Comparison of ENCODE assay signal across 12 cellular contexts in genomic region chr13:29754486-29754806, GRCh38.
DNase-seq lines count a peak whose midpoint lies in the region; ATAC-seq and TF ChIP-seq lines count a peak whose summit lies in the region.
"Had no signal": no experiment of that assay in that cellular context is flagged by ENCODE, and none has a peak within 500 bp of the region (broad histone marks: within the 10 kb centered on the region; RNA-seq: fewer than 3 reads in every experiment).

No MANE protein-coding gene starts in this region.

- no peak overlapping the region for H2BK15ac ChIP-seq in H9 (ENCODE audit: low read depth, low read length)

- H3K27ac Mint-ChIP-seq in H9: peak overlapping the region; percentile 60 to 88 (median 75); a peak in 4 of 7 replicates
- H3K27ac Mint-ChIP-seq in activated CD8-positive, alpha-beta memory T cell treated with anti-CD3 and anti-CD28 coated beads, Interleukin-2, amount 10 ng/mL, durations not matched to agents 7 days and 5 days: no peak overlapping the region
- H3K27ac Mint-ChIP-seq: progenitor cell of endocrine pancreas had no signal

- H2AK5ac ChIP-seq in H9 (ENCODE audit: insufficient read length, low read length): no peak overlapping the region

- H3T11ph ChIP-seq in H9 (ENCODE audit: low read length): peak overlapping the region; percentile 82

- no peaks in the 10 kb centered on the region for H3K36me3 Mint-ChIP-seq in H9 (ENCODE audit: insufficient read depth in 1 of 3, low read depth in 3 of 3)
- no peaks in the 10 kb centered on the region for H3K36me3 Mint-ChIP-seq in activated CD8-positive, alpha-beta memory T cell treated with anti-CD3 and anti-CD28 coated beads, Interleukin-2, amount 10 ng/mL, durations not matched to agents 7 days and 5 days

- no peaks in the 10 kb centered on the region; a peak in 1 of 5 replicates for H3K9me3 Mint-ChIP-seq in H9
- no peaks in the 10 kb centered on the region for H3K9me3 Mint-ChIP-seq in activated CD8-positive, alpha-beta memory T cell treated with anti-CD3 and anti-CD28 coated beads, Interleukin-2, amount 10 ng/mL, durations not matched to agents 7 days and 5 days (ENCODE audit: low read depth)
- H3K9me3 Mint-ChIP-seq: activated naive CD4-positive, alpha-beta T cell treated with anti-CD3 and anti-CD28 coated beads, Interleukin-2, amount 50 U/mL, for 72 hours had no signal

- CTCF ChIA-PET in activated CD8-positive, alpha-beta memory T cell treated with anti-CD3 and anti-CD28 coated beads, Interleukin-2, amount 10 ng/mL, durations not matched to agents 7 days and 5 days (lab: Charles Lee): interaction anchor here (0.9 kb wide), 1 partner anchor 10 kb away, joined by 4 read pairs; no protein-coding TSS in a partner anchor

- no peaks in the 10 kb centered on the region for H3K79me1 ChIP-seq in H9 (ENCODE audit: insufficient read depth, low read depth, low read length, poor library complexity, severe bottlenecking)

- no peak overlapping the region for H3K4me3 ChIP-seq in AG10803 (ENCODE audit: low read length)

- peak overlapping the region; percentile 56 for H2AFZ ChIP-seq in H9 (ENCODE audit: low read length)

- H3K9me3 ChIP-seq in H9 (ENCODE audit: control insufficient read depth, low read depth, low read length): no peaks in the 10 kb centered on the region

- TF ChIP-seq CTCF in AG10803 (conservative IDR thresholded peaks at IDR 0.05; ENCODE audit: low read length) (no peak), H9 (conservative IDR thresholded peaks at IDR 0.05) (no peak), VCaP (conservative IDR thresholded peaks at IDR 0.05) (no peak)

- H3K27ac ChIP-seq in H9 (ENCODE audit: insufficient read length, low read depth, low read length) (no peak overlapping the region), VCaP (peak overlapping the region; percentile 23; the same call in 1 of the 2 replicates)

- H3K23ac ChIP-seq in H9 (ENCODE audit: insufficient read length, low read depth, low read length): no peak overlapping the region

- H3K27me3 ChIP-seq in H9 (ENCODE audit: insufficient read depth, low read length): no peaks in the 10 kb centered on the region

- H3K23me2 ChIP-seq in H9 (ENCODE audit: insufficient read length, low read depth, low read length, poor library complexity, severe bottlenecking): no peaks in the 10 kb centered on the region

- peak overlapping the region; percentile 83 for H3K18ac ChIP-seq in H9 (ENCODE audit: insufficient read length, low read depth, low read length)

- no peak overlapping the region for H3K4me2 ChIP-seq in H9 (ENCODE audit: insufficient read depth, insufficient read length, low read length)

- no peak overlapping the region for H3K4me3 Mint-ChIP-seq in H9
- no peak overlapping the region for H3K4me3 Mint-ChIP-seq in activated CD8-positive, alpha-beta memory T cell treated with anti-CD3 and anti-CD28 coated beads, Interleukin-2, amount 10 ng/mL, durations not matched to agents 7 days and 5 days

- intact Hi-C loops in head of caudate nucleus (cut with DNase I): no loop called here
- intact Hi-C loops in sciatic nerve (cut with DNase I): no loop called here

- DNase-seq in AG10803 (ENCODE audit: low read depth) (peak; percentile 47), H9 (peak; percentile 69), head of caudate nucleus (peak in 30 of 42 donors; percentile 10 to 72 (median 50)), mesenteric fat pad (ENCODE audit: low spot score) (no peak), sciatic nerve (ENCODE audit: low spot score) (no peak)
- no peak for DNase-seq in activated CD8-positive, alpha-beta memory T cell treated with anti-CD3 and anti-CD28 coated beads, Interleukin-2, amount 10 ng/mL, durations not matched to agents 7 days and 5 days
- DNase-seq: left ventricle myocardium superior, NCI-H774 had no signal

- no peak overlapping the region; the same call in 1 of the 2 replicates for H3K14ac ChIP-seq in H9 (ENCODE audit: insufficient read depth, low read length)

- H4K91ac ChIP-seq in H9 (ENCODE audit: insufficient read length, low read depth, low read length): no peak overlapping the region

- no peak overlapping the region for H3K4ac ChIP-seq in H9 (ENCODE audit: low read depth, low read length)

- peaks cover 17 to 18% of the 10 kb centered on the region in 2 experiments for H3K4me1 Mint-ChIP-seq in H9
- peaks cover 11% of the 10 kb centered on the region for H3K4me1 Mint-ChIP-seq in activated CD8-positive, alpha-beta memory T cell treated with anti-CD3 and anti-CD28 coated beads, Interleukin-2, amount 10 ng/mL, durations not matched to agents 7 days and 5 days

- H3K79me2 ChIP-seq in H9 (ENCODE audit: insufficient read depth, low read length): no peaks in the 10 kb centered on the region

- ATAC-seq in GM21390 (IDR thresholded peaks at IDR 0.05; ENCODE audit: unreplicated experiment) (no peak), sciatic nerve (no peak)
- ATAC-seq in activated CD8-positive, alpha-beta memory T cell treated with anti-CD3 and anti-CD28 coated beads, Interleukin-2, amount 10 ng/mL, durations not matched to agents 7 days and 5 days: no peak
- ATAC-seq: left ventricle myocardium superior had no signal

- no peak overlapping the region for H3K56ac ChIP-seq in H9 (ENCODE audit: insufficient read length, low read depth, low read length)

- H4K20me1 ChIP-seq in H9 (ENCODE audit: control insufficient read depth, insufficient read depth, insufficient read length): no peaks in the 10 kb centered on the region

- H3K27me3 Mint-ChIP-seq in H9 (ENCODE audit: low read depth): no peaks in the 10 kb centered on the region
- peaks cover 11% of the 10 kb centered on the region for H3K27me3 Mint-ChIP-seq in activated CD8-positive, alpha-beta memory T cell treated with anti-CD3 and anti-CD28 coated beads, Interleukin-2, amount 10 ng/mL, durations not matched to agents 7 days and 5 days
- H3K27me3 Mint-ChIP-seq: progenitor cell of endocrine pancreas had no signal

- no peak overlapping the region for H2BK120ac ChIP-seq in H9 (ENCODE audit: low read depth, low read length, poor library complexity, severe bottlenecking)

- no CpG with 5 or more reads among the region's 4 CpGs for WGBS in H9 (ENCODE audit: extremely low coverage, insufficient read length, low lambda C conversion rate)

- no peak overlapping the region for H3K9ac ChIP-seq in H9 (ENCODE audit: extremely low read depth, insufficient read length, low read length)

- H2BK12ac ChIP-seq in H9 (ENCODE audit: insufficient read length, low read depth, low read length): no peak overlapping the region

- H3K4me1 ChIP-seq in H9 (ENCODE audit: insufficient read depth, low read length): peaks cover 2% of the 10 kb centered on the region; the same call in 1 of the 2 replicates

- no peak overlapping the region for H4K5ac ChIP-seq in H9 (ENCODE audit: insufficient read length, low read depth, low read length)

- no peak overlapping the region for H2BK5ac ChIP-seq in H9 (ENCODE audit: insufficient read length, low read length)

- H2BK20ac ChIP-seq in H9 (ENCODE audit: low read depth, low read length, poor library complexity, severe bottlenecking): no peak overlapping the region

- H4K8ac ChIP-seq in H9 (replicated peaks; ENCODE audit: insufficient read length, low read depth, low read length): no peak overlapping the region

Comparison
In these comparisons a context has a peak if more than half of its experiments do, and no peak if none do; other contexts are left out.
1. DNase-seq: peak in AG10803 (single experiment), H9 (single experiment) and head of caudate nucleus (30 of 42); none in mesenteric fat pad (single experiment), activated CD8-positive, alpha-beta memory T cell treated with anti-CD3 and anti-CD28 coated beads, Interleukin-2, amount 10 ng/mL, durations not matched to agents 7 days and 5 days (single experiment) and sciatic nerve (single experiment).